In the genomic region with DNA sequence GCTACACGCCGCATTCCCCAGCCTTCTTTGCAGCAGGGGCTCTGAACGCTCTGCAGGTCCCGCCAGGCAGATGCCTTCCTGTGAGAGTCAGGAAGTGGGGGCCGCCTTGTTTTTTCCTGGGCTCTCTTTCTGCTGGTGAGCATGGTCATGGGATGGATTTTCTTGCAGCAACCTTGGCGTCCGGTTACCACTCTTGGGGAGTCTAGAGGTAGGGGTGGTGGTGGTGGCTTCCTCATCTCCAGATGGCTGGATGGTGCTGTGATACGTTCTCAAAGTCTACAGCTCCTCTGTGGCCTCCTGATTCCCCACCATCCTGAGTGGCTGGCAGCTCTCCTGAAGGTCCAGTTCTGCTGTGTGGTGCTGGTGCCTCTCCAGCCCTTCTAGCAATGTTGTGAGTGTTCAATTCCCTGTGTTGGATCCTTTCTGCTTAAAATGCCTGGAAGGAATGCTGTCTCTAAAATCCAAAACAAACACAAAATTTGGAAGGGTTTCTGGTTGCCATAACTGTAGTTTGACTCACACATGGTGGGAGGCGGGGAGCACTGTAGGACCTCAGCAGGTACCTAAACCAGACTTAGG, we compare ENCODE assay signal across 19 cellular contexts.
A peak's percentile ranks its signal among the peaks of the same experiment; 100 is the strongest.
DNase-seq lines count a peak whose midpoint lies in the region; ATAC-seq and TF ChIP-seq lines count a peak whose summit lies in the region.
"Had no signal": no experiment of that assay in that cellular context is flagged by ENCODE, and none has a peak within 500 bp of the region (broad histone marks: within the 10 kb centered on the region; RNA-seq: fewer than 3 reads in every experiment).

No MANE protein-coding gene starts in this region.

- TF ChIP-seq CTCF in PC-3 (conservative IDR thresholded peaks at IDR 0.05; ENCODE audit: low read depth, low read length), result no peak

- peak; percentile 59 for DNase-seq in AG08396 (ENCODE audit: low spot score)
- peak; percentile 35 for DNase-seq in PC-3
- DNase-seq in fibroblast of peridontal ligament (ENCODE audit: extremely low read depth), result peak; percentile 86
- peak; percentile 54 for DNase-seq in sciatic nerve (ENCODE audit: low spot score)
- no peak for DNase-seq in superior temporal gyrus (ENCODE audit: extremely low spot score)
- no peak for DNase-seq in activated CD8-positive, alpha-beta memory T cell treated with anti-CD3 and anti-CD28 coated beads, Interleukin-2, amount 10 ng/mL, durations not matched to agents 7 days and 5 days
- no peak for DNase-seq in epidermal melanocyte (ENCODE audit: insufficient read length, low spot score)
- DNase-seq: activated CD4-positive, alpha-beta T cell treated with anti-CD3 and anti-CD28 coated beads, Interleukin-2, amount 50 U/mL, for 4 hours; body of pancreas; C1 segment of cervical spinal cord; DMS79; effector memory CD4-positive, alpha-beta T cell; head of caudate nucleus; naive thymus-derived CD4-positive, alpha-beta T cell; NCI-H2107 had no signal

- POLR2A ChIA-PET in PC-3 (lab: Charles Lee; ENCODE audit: unreplicated experiment), result no interaction called here

- no TSS peak for BruUV-seq in PC-3 (replicated peaks; lab: Mats Ljungman, UMichigan)

- CTCF ChIA-PET in PC-3 (lab: Charles Lee), result no interaction called here
- CTCF ChIA-PET in activated CD8-positive, alpha-beta memory T cell treated with anti-CD3 and anti-CD28 coated beads, Interleukin-2, amount 10 ng/mL, durations not matched to agents 7 days and 5 days (lab: Charles Lee), result interaction anchor here (1.2 kb wide), 1 partner anchor 9 kb away, joined by 3 read pairs; no protein-coding TSS in a partner anchor

- no peaks in the 10 kb centered on the region for H3F3A ChIP-seq in PC-3 (ENCODE audit: low read length, unreplicated experiment)

- peaks cover 22% of the 10 kb centered on the region for H3K4me1 Mint-ChIP-seq in activated CD8-positive, alpha-beta memory T cell treated with anti-CD3 and anti-CD28 coated beads, Interleukin-2, amount 10 ng/mL, durations not matched to agents 7 days and 5 days

- H3K27me3 ChIP-seq in PC-3 (ENCODE audit: low read length), result no peaks in the 10 kb centered on the region
- H3K27me3 ChIP-seq: body of pancreas, suprapubic skin had no signal

- no peaks in the 10 kb centered on the region for H3K9me2 ChIP-seq in PC-3 (replicated peaks; ENCODE audit: low read length)

- H3K36me3 ChIP-seq in PC-3 (ENCODE audit: low read depth, low read length), result no peaks in the 10 kb centered on the region
- H3K36me3 ChIP-seq: suprapubic skin had no signal

- no peaks in the 10 kb centered on the region for H3K9me3 Mint-ChIP-seq in activated CD8-positive, alpha-beta memory T cell treated with anti-CD3 and anti-CD28 coated beads, Interleukin-2, amount 10 ng/mL, durations not matched to agents 7 days and 5 days (ENCODE audit: low read depth)
- H3K9me3 Mint-ChIP-seq: activated T-helper 1 cell treated with anti-CD3 and anti-CD28 coated beads, Interleukin-12 subunit alpha, Interleukin-12 subunit beta, Interleukin-2, Interleukin-4 antibody, amounts not matched to agents 30 ng/mL and 10 ng/mL and 1 ng/mL, durations not matched to agents 14 hours and 24 hours and 36 hours had no signal

- no peaks in the 10 kb centered on the region for H3K9me3 ChIP-seq in PC-3 (ENCODE audit: low read length)
- H3K9me3 ChIP-seq: body of pancreas, suprapubic skin had no signal

- no peaks in the 10 kb centered on the region for H4K20me1 ChIP-seq in PC-3 (ENCODE audit: low read length)

- no peak overlapping the region for H3K4me3 ChIP-seq in PC-3 (ENCODE audit: low read length)
- H3K4me3 ChIP-seq: body of pancreas, skin epidermis, suprapubic skin had no signal

- ATAC-seq in PC-3 (no peak), sciatic nerve (no peak), GM18498 (IDR thresholded peaks at IDR 0.05; ENCODE audit: unreplicated experiment) (no peak)
- ATAC-seq in activated CD8-positive, alpha-beta memory T cell treated with anti-CD3 and anti-CD28 coated beads, Interleukin-2, amount 10 ng/mL, durations not matched to agents 7 days and 5 days, result no peak
- ATAC-seq: body of pancreas; naive thymus-derived CD4-positive, alpha-beta T cell had no signal

- H3K27ac Mint-ChIP-seq in activated CD8-positive, alpha-beta memory T cell treated with anti-CD3 and anti-CD28 coated beads, Interleukin-2, amount 10 ng/mL, durations not matched to agents 7 days and 5 days, result no peak overlapping the region
- H3K27ac Mint-ChIP-seq: activated T-helper 1 cell treated with anti-CD3 and anti-CD28 coated beads, Interleukin-12 subunit alpha, Interleukin-12 subunit beta, Interleukin-2, Interleukin-4 antibody, amounts not matched to agents 30 ng/mL and 10 ng/mL and 1 ng/mL, durations not matched to agents 14 hours and 24 hours and 36 hours had no signal

- no peak overlapping the region for H3K4me2 ChIP-seq in PC-3 (ENCODE audit: low read length)

- peaks cover 22% of the 10 kb centered on the region for H3K27me3 Mint-ChIP-seq in activated CD8-positive, alpha-beta memory T cell treated with anti-CD3 and anti-CD28 coated beads, Interleukin-2, amount 10 ng/mL, durations not matched to agents 7 days and 5 days

- peaks cover 10% of the 10 kb centered on the region for H3K4me1 ChIP-seq in PC-3 (ENCODE audit: insufficient read depth, low read length)

- H3K4me3 Mint-ChIP-seq in activated CD8-positive, alpha-beta memory T cell treated with anti-CD3 and anti-CD28 coated beads, Interleukin-2, amount 10 ng/mL, durations not matched to agents 7 days and 5 days, result no peak overlapping the region
- H3K4me3 Mint-ChIP-seq: activated T-helper 1 cell treated with anti-CD3 and anti-CD28 coated beads, Interleukin-12 subunit alpha, Interleukin-12 subunit beta, Interleukin-2, Interleukin-4 antibody, amounts not matched to agents 30 ng/mL and 10 ng/mL and 1 ng/mL, durations not matched to agents 14 hours and 24 hours and 36 hours; naive thymus-derived CD4-positive, alpha-beta T cell had no signal

- intact Hi-C loops in PC-3 (cut with micrococcal nuclease) (no loop called here), sciatic nerve (cut with DNase I) (no loop called here)

- no peaks in the 10 kb centered on the region for H3K79me2 ChIP-seq in PC-3 (ENCODE audit: low read length)

- no peak overlapping the region for H2AFZ ChIP-seq in PC-3 (ENCODE audit: low read length)

- H3K27ac ChIP-seq in PC-3 (ENCODE audit: low read length), result no peak overlapping the region
- H3K27ac ChIP-seq: suprapubic skin had no signal

- no peaks in the 10 kb centered on the region for H3K36me3 Mint-ChIP-seq in activated CD8-positive, alpha-beta memory T cell treated with anti-CD3 and anti-CD28 coated beads, Interleukin-2, amount 10 ng/mL, durations not matched to agents 7 days and 5 days
- H3K36me3 Mint-ChIP-seq: naive thymus-derived CD4-positive, alpha-beta T cell had no signal

- H3K9ac ChIP-seq in PC-3 (ENCODE audit: low read length), result no peak overlapping the region

Comparison
In these comparisons a context has a peak if more than half of its experiments do, and no peak if none do; other contexts are left out.
1. DNase-seq: peak in AG08396 (single experiment), PC-3 (single experiment), fibroblast of peridontal ligament (single experiment) and sciatic nerve (single experiment); none in superior temporal gyrus (single experiment), activated CD8-positive, alpha-beta memory T cell treated with anti-CD3 and anti-CD28 coated beads, Interleukin-2, amount 10 ng/mL, durations not matched to agents 7 days and 5 days (single experiment) and epidermal melanocyte (single experiment).